In genomic region chr5:16866220-16866619, GRCh38 we compare ENCODE assay signal across 20 cellular contexts.
DNase-seq lines count a peak whose midpoint lies in the region; ATAC-seq, FAIRE-seq and TF ChIP-seq lines count a peak whose summit lies in the region.
"Had no signal": no experiment of that assay in that cellular context is flagged by ENCODE, and none has a peak within 500 bp of the region (broad histone marks: within the 10 kb centered on the region; RNA-seq: fewer than 3 reads in every experiment).

No MANE protein-coding gene starts in this region.

- BruUV-seq in A673 (replicated peaks; lab: Mats Ljungman, UMichigan): no TSS peak

- peak overlapping the region; percentile 11 for H3K4me2 ChIP-seq in astrocyte (ENCODE audit: low read length)

- H2AFZ ChIP-seq in astrocyte (ENCODE audit: low read depth, low read length): no peak overlapping the region
- H2AFZ ChIP-seq: GM23248 had no signal

- no peak overlapping the region for H3K4me3 Mint-ChIP-seq in astrocyte (ENCODE audit: unreplicated experiment)
- H3K4me3 Mint-ChIP-seq in nephron: peak overlapping the region in 1 of 3 experiments; percentile 20
- no peak overlapping the region for H3K4me3 Mint-ChIP-seq in endodermal cell
- H3K4me3 Mint-ChIP-seq: CD4-positive, alpha-beta T cell; T-helper 1 cell treated with Interleukin-12 subunit alpha and Interleukin-12 subunit beta and Interleukin-4 antibody, amounts not matched to agents 30 μg/mL and 1 μg/mL, for 36 hours had no signal

- H3K36me3 ChIP-seq in A673 (ENCODE audit: insufficient read depth, low read length, poor library complexity, severe bottlenecking) (peaks cover 12% of the 10 kb centered on the region), HUES48 (ENCODE audit: control insufficient read depth, insufficient read depth, low read length) (no peaks in the 10 kb centered on the region), astrocyte (ENCODE audit: insufficient read depth, low read length) (peaks cover 9% of the 10 kb centered on the region), endodermal cell (ENCODE audit: control insufficient read depth, insufficient read depth, low read length) (peaks cover 68% of the 10 kb centered on the region)
- H3K36me3 ChIP-seq in effector memory CD4-positive, alpha-beta T cell (ENCODE audit: control insufficient read depth, insufficient read depth, low read length): no peaks in the 10 kb centered on the region
- H3K36me3 ChIP-seq: breast epithelium, right lobe of liver had no signal

- peaks cover 56% of the 10 kb centered on the region for H3K4me1 ChIP-seq in A673 (ENCODE audit: insufficient read depth, low read length, poor library complexity, severe bottlenecking)
- peaks cover 62% of the 10 kb centered on the region for H3K4me1 ChIP-seq in HUES48 (ENCODE audit: control insufficient read depth, insufficient read depth, low read length)
- peaks cover 26% of the 10 kb centered on the region for H3K4me1 ChIP-seq in astrocyte (ENCODE audit: insufficient read depth, low read length)
- peaks cover 23% of the 10 kb centered on the region for H3K4me1 ChIP-seq in endodermal cell (ENCODE audit: control insufficient read depth, insufficient read depth, low read length)
- H3K4me1 ChIP-seq in effector memory CD4-positive, alpha-beta T cell (ENCODE audit: control insufficient read depth, insufficient read depth, low read length, poor library complexity, severe bottlenecking): no peaks in the 10 kb centered on the region
- H3K4me1 ChIP-seq: breast epithelium, right lobe of liver had no signal

- H3K9ac ChIP-seq in HUES48 (ENCODE audit: low read depth, low read length): no peak overlapping the region
- no peak overlapping the region for H3K9ac ChIP-seq in astrocyte (ENCODE audit: low read length)
- H3K9ac ChIP-seq in endodermal cell (ENCODE audit: extremely low read depth, low read length, poor library complexity, severe bottlenecking): no peak overlapping the region
- H3K9ac ChIP-seq: GM23248 had no signal

- intact Hi-C loops in A673 (cut with micrococcal nuclease; ENCODE audit: unreplicated experiment): no loop called here

- H3K4me3 ChIP-seq in A673 (ENCODE audit: low read depth, low read length, poor library complexity, severe bottlenecking) (no peak overlapping the region), HUES48 (ENCODE audit: low read depth, low read length) (peak overlapping the region; percentile 4; the same call in 1 of the 2 replicates), astrocyte (ENCODE audit: insufficient read depth, low read depth, low read length) (no peak overlapping the region), endodermal cell (ENCODE audit: low read length) (no peak overlapping the region)
- H3K4me3 ChIP-seq in effector memory CD4-positive, alpha-beta T cell (ENCODE audit: insufficient read depth, low read depth, low read length, poor library complexity, severe bottlenecking): no peak overlapping the region
- H3K4me3 ChIP-seq: breast epithelium, GM23248, right lobe of liver had no signal

- H3K27me3 ChIP-seq in A673 (replicated peaks; ENCODE audit: insufficient read depth, low read depth, low read length, poor library complexity) (no peaks in the 10 kb centered on the region), HUES48 (ENCODE audit: control insufficient read depth, insufficient read depth, low read length) (no peaks in the 10 kb centered on the region), astrocyte (ENCODE audit: insufficient read depth, low read length) (no peaks in the 10 kb centered on the region), endodermal cell (ENCODE audit: control insufficient read depth, insufficient read depth, low read length, poor library complexity, severe bottlenecking) (no peaks in the 10 kb centered on the region)
- H3K27me3 ChIP-seq in effector memory CD4-positive, alpha-beta T cell (replicated peaks; ENCODE audit: control insufficient read depth, insufficient read depth, low read length, poor library complexity, severe bottlenecking): no peaks in the 10 kb centered on the region
- H3K27me3 ChIP-seq: breast epithelium, right lobe of liver had no signal

- DNase-seq in A673 (ENCODE audit: low spot score): no peak
- no peak for DNase-seq in astrocyte (ENCODE audit: low read depth)
- DNase-seq in endodermal cell: no peak
- DNase-seq in effector memory CD4-positive, alpha-beta T cell: no peak
- no peak for DNase-seq in germinal center (ENCODE audit: low spot score)
- DNase-seq: activated CD4-positive, alpha-beta T cell treated with anti-CD3 and anti-CD28 coated beads, Interleukin-2, amount 50 U/mL, for 1 hour; activated CD8-positive, alpha-beta memory T cell treated with anti-CD3 and anti-CD28 coated beads, Interleukin-2, amount 50 U/mL, for 4 hours; CD4-positive, alpha-beta T cell; cortex of kidney; GM23248; KG1; NCI-H1930; right lobe of liver had no signal

- CTCF ChIA-PET in A673 (lab: Charles Lee): interaction anchor here (0.5 kb wide), 1 partner anchor 12 kb away, joined by 3 read pairs; no protein-coding TSS in a partner anchor

- peaks cover 96% of the 10 kb centered on the region for H3K79me2 ChIP-seq in astrocyte (ENCODE audit: insufficient read depth, low read length)

- peak overlapping the region; percentile 75 for H3K27ac ChIP-seq in A673 (ENCODE audit: low read depth, low read length, poor library complexity, severe bottlenecking)
- H3K27ac ChIP-seq in HUES48 (ENCODE audit: low read depth, low read length): peak overlapping the region; percentile 81
- peak overlapping the region; percentile 38 for H3K27ac ChIP-seq in astrocyte (ENCODE audit: low read depth, low read length)
- H3K27ac ChIP-seq in endodermal cell (ENCODE audit: low read depth, low read length): no peak overlapping the region
- H3K27ac ChIP-seq in effector memory CD4-positive, alpha-beta T cell (ENCODE audit: insufficient read depth, low read length, poor library complexity, severe bottlenecking): no peak overlapping the region
- H3K27ac ChIP-seq: breast epithelium, GM23248, right lobe of liver had no signal

- no peak for ATAC-seq in GM21528 (IDR thresholded peaks at IDR 0.05; ENCODE audit: low FRiP score, unreplicated experiment)

- peaks cover 87% of the 10 kb centered on the region for H4K20me1 ChIP-seq in astrocyte (ENCODE audit: insufficient read depth, low read length)

- POLR2A ChIA-PET in A673 (lab: Charles Lee; ENCODE audit: low non-redundant PET): no interaction called here

- H3K4me1 Mint-ChIP-seq in astrocyte (ENCODE audit: low read depth, unreplicated experiment) (peaks cover 18% of the 10 kb centered on the region), nephron (peaks cover 64% of the 10 kb centered on the region), endodermal cell (peaks cover 54% of the 10 kb centered on the region)

- H3K9me3 Mint-ChIP-seq in astrocyte (ENCODE audit: unreplicated experiment) (no peaks in the 10 kb centered on the region), nephron (no peaks in the 10 kb centered on the region), endodermal cell (no peaks in the 10 kb centered on the region)
- H3K9me3 Mint-ChIP-seq: CD4-positive, alpha-beta T cell had no signal

- FAIRE-seq in astrocyte (lab: Jason Lieb, UNC): no peak
- FAIRE-seq: endothelial cell of umbilical vein, GM12891 had no signal

- no peaks in the 10 kb centered on the region for H3K9me3 ChIP-seq in A673 (ENCODE audit: low read depth, low read length, poor library complexity, severe bottlenecking)
- no peaks in the 10 kb centered on the region for H3K9me3 ChIP-seq in HUES48 (ENCODE audit: control insufficient read depth, insufficient read depth, low read length)
- H3K9me3 ChIP-seq in astrocyte (ENCODE audit: insufficient read depth, low read depth, low read length): no peaks in the 10 kb centered on the region
- no peaks in the 10 kb centered on the region for H3K9me3 ChIP-seq in endodermal cell (ENCODE audit: control insufficient read depth, low read length)
- no peaks in the 10 kb centered on the region for H3K9me3 ChIP-seq in effector memory CD4-positive, alpha-beta T cell (ENCODE audit: control insufficient read depth, low read length)
- H3K9me3 ChIP-seq: breast epithelium, right lobe of liver had no signal

- no peak for TF ChIP-seq CTCF in A673 (conservative IDR thresholded peaks at IDR 0.05; ENCODE audit: low read depth, low read length)
- TF ChIP-seq CTCF in astrocyte (IDR thresholded peaks at IDR 0.05; ENCODE audit: insufficient read depth, low read depth, low read length): no peak
- TF ChIP-seq CTCF in nephron (IDR thresholded peaks at IDR 0.05; ENCODE audit: unreplicated experiment in 3 of 3): no peak
- TF ChIP-seq CTCF in endodermal cell (conservative IDR thresholded peaks at IDR 0.05): no peak

- H3K27ac Mint-ChIP-seq in astrocyte (ENCODE audit: unreplicated experiment) (no peak overlapping the region), nephron (peak overlapping the region in 2 of 3 experiments; percentile 22 to 37), endodermal cell (no peak overlapping the region)
- H3K27ac Mint-ChIP-seq: CD4-positive, alpha-beta T cell; T-helper 1 cell treated with Interleukin-12 subunit alpha and Interleukin-12 subunit beta and Interleukin-4 antibody, amounts not matched to agents 30 μg/mL and 1 μg/mL, for 36 hours had no signal

- 89 to 96% methylated on average over 7 of the region's 7 CpGs for WGBS in endodermal cell (ENCODE audit: insufficient coverage in 1 of 2, insufficient read length in 1 of 2), 2 experiments

- no peaks in the 10 kb centered on the region for H3K27me3 Mint-ChIP-seq in astrocyte (ENCODE audit: low read depth, unreplicated experiment)
- peaks cover 4% of the 10 kb centered on the region for H3K27me3 Mint-ChIP-seq in nephron (ENCODE audit: low read depth)
- H3K27me3 Mint-ChIP-seq in endodermal cell (ENCODE audit: insufficient read depth): no peaks in the 10 kb centered on the region
- H3K27me3 Mint-ChIP-seq: CD4-positive, alpha-beta T cell had no signal

- peaks cover 4% of the 10 kb centered on the region for H3K36me3 Mint-ChIP-seq in astrocyte (ENCODE audit: low read depth, unreplicated experiment)
- peaks cover 23% of the 10 kb centered on the region for H3K36me3 Mint-ChIP-seq in nephron (ENCODE audit: low read depth)
- H3K36me3 Mint-ChIP-seq in endodermal cell (ENCODE audit: low read depth): peaks cover 40% of the 10 kb centered on the region

Comparison
In these comparisons a context has a peak if more than half of its experiments do, and no peak if none do; other contexts are left out.
1. H3K27ac ChIP-seq: peak in A673 (single experiment), HUES48 (single experiment) and astrocyte (single experiment); none in endodermal cell (single experiment) and effector memory CD4-positive, alpha-beta T cell (single experiment).
2. H3K27ac Mint-ChIP-seq: peak in nephron (2 of 3); none in astrocyte (single experiment) and endodermal cell (single experiment).